In the genomic region with DNA sequence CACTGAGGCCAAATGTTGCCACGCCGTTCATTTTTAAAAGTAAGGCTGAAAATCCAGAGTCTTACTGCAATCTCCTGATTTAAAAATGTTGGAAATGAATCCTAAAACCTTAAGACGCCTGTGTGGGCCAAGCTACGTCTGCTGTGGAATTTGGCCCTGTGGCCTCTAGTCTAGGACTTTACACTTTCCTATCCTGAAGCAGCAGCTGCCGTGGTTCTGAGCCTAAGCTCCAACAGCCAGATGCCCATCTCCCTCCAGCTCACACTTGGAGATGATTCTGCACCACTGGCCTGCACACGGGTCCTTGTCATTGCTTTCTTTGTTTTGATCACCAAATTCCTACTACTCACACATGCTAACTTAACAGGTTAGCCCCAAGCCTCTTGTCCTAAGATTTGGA, we compare ENCODE assay signal across 1 cellular context.
TF ChIP-seq lines count a peak whose summit lies in the region.

No MANE protein-coding gene starts in this region.

TF ChIP-seq in WTC11, 78 proteins besides CTCF, POLR2A, EP300 and RAD21 (continued from another document):
- TF ChIP-seq, protein P1, sequence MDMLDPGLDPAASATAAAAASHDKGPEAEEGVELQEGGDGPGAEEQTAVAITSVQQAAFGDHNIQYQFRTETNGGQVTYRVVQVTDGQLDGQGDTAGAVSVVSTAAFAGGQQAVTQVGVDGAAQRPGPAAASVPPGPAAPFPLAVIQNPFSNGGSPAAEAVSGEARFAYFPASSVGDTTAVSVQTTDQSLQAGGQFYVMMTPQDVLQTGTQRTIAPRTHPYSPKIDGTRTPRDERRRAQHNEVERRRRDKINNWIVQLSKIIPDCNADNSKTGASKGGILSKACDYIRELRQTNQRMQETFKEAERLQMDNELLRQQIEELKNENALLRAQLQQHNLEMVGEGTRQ (CRISPR knock-in tag; IDR thresholded peaks at IDR 0.05) = no peak
